ENCODE assay signal across 7 cellular contexts in genomic region chr12:66188584-66189475, GRCh38. TPM values are rescaled to one million over a fixed set of nuclear protein-coding genes. Genes with fewer than 3 reads are reported as not detected.
DNase-seq lines count a peak whose midpoint lies in the region; ATAC-seq and TF ChIP-seq lines count a peak whose summit lies in the region.

IRAK3 (plus strand) TSS chr12:66189214; CDS start chr12:66189300, 86 bp downstream.

- in situ Hi-C loops in GM13976 (cut with MboI; ENCODE audit: low sequenced_read_pairs, unreplicated experiment), result no loop called here

- H3K4me1 ChIP-seq in foreskin keratinocyte (no peaks in the 10 kb centered on the region), neuron (ENCODE audit: insufficient read depth, low read length) (no peaks in the 10 kb centered on the region), vagina (peaks cover 25% of the 10 kb centered on the region)

- peak; percentile 64 for ATAC-seq in GM21825 (IDR thresholded peaks at IDR 0.05; ENCODE audit: unreplicated experiment)
- peak; percentile 86 for ATAC-seq in activated T-helper 17 cell treated with anti-CD3 and anti-CD28 coated beads, Interleukin-2, amount 50 U/mL, for 72 hours (replicated peaks)
- peak; percentile 78 for ATAC-seq in foreskin keratinocyte

- H3K4me3 Mint-ChIP-seq in activated T-helper 17 cell treated with anti-CD3 and anti-CD28 coated beads, Interleukin-2, amount 50 U/mL, for 72 hours, result peak within 1 kb of the TSS; percentile 74

- peak within 1 kb of the TSS; percentile 19 for H3K4me3 ChIP-seq in neuron (ENCODE audit: low read length)
- H3K4me3 ChIP-seq in vagina, result peak within 1 kb of the TSS; percentile 48 to 53

- peaks cover 48% of the 10 kb centered on the region for H3K27me3 Mint-ChIP-seq in activated T-helper 17 cell treated with anti-CD3 and anti-CD28 coated beads, Interleukin-2, amount 50 U/mL, for 72 hours

- H3K36me3 Mint-ChIP-seq in activated T-helper 17 cell treated with anti-CD3 and anti-CD28 coated beads, Interleukin-2, amount 50 U/mL, for 72 hours (ENCODE audit: low read depth), result no peaks in the 10 kb centered on the region

- H3K36me3 ChIP-seq in neuron (ENCODE audit: insufficient read depth, low read length) (no peaks in the 10 kb centered on the region), vagina (no peaks in the 10 kb centered on the region)

- H3K27ac Mint-ChIP-seq in activated T-helper 17 cell treated with anti-CD3 and anti-CD28 coated beads, Interleukin-2, amount 50 U/mL, for 72 hours, result no peak within 1 kb of the TSS

- peak in 1 of 2 donors; percentile 76 for TF ChIP-seq POLR2A in vagina (IDR thresholded peaks at IDR 0.05)

- H3K9me3 ChIP-seq in neuron (ENCODE audit: low read length) (peaks cover 9% of the 10 kb centered on the region), vagina (no peaks in the 10 kb centered on the region)

- no peak for TF ChIP-seq CTCF in GM13976 (IDR thresholded peaks at IDR 0.05; ENCODE audit: borderline replicate concordance, control extremely low read depth, extremely low read depth, insufficient read depth, missing control alignments)
- TF ChIP-seq CTCF in foreskin keratinocyte (conservative IDR thresholded peaks at IDR 0.05), result no peak
- TF ChIP-seq CTCF in vagina (IDR thresholded peaks at IDR 0.05), result no peak

- peak within 1 kb of the TSS; percentile 53 for H2AFZ ChIP-seq in neuron (ENCODE audit: low read depth, low read length)

- H3K4me1 Mint-ChIP-seq in activated T-helper 17 cell treated with anti-CD3 and anti-CD28 coated beads, Interleukin-2, amount 50 U/mL, for 72 hours, result no peaks in the 10 kb centered on the region

- peaks cover 3% of the 10 kb centered on the region for H3K9me3 Mint-ChIP-seq in activated T-helper 17 cell treated with anti-CD3 and anti-CD28 coated beads, Interleukin-2, amount 50 U/mL, for 72 hours

- DNase-seq in GM13976 (ENCODE audit: low spot score) (peak; percentile 74), MV-4-11 (lab: John Stamatoyannopoulos, UW) (peak; percentile 78), foreskin keratinocyte (no peak), vagina (ENCODE audit: extremely low spot score in 2 of 2) (peak in 1 of 2 donors; percentile 93)

- H3K27ac ChIP-seq in foreskin keratinocyte (no peak within 1 kb of the TSS), vagina (peak within 1 kb of the TSS; percentile 86)

- intact Hi-C loops in vagina (cut with DNase I), result no loop called here

- H3K27me3 ChIP-seq in foreskin keratinocyte (peaks cover 44% of the 10 kb centered on the region), neuron (ENCODE audit: insufficient read depth, low read length) (peaks cover 39% of the 10 kb centered on the region), vagina (no peaks in the 10 kb centered on the region)

RNA-seq across cellular contexts. Expression of gene IRAK3, which starts in this region (rescaled TPM):
- 1 to 10 TPM; 1.4 to 1.8 TPM for total RNA-seq in activated T-helper 17 cell treated with anti-CD3 and anti-CD28 coated beads, Interleukin-2, amount 50 U/mL, for 72 hours
- total RNA-seq in foreskin keratinocyte (0.24 and 0.32 TPM in 2 replicates), vagina (23.1 TPM)
- polyA plus RNA-seq in foreskin keratinocyte, result 0.06 and 0.09 TPM in 2 replicates

Comparison
In these comparisons a context has a peak if more than half of its experiments do, and no peak if none do; other contexts are left out.
1. Peak in ATAC-seq in foreskin keratinocyte; RNA of the gene not detected or under 1 TPM.
2. DNase-seq: peak in GM13976 (single experiment) and MV-4-11 (single experiment); none in foreskin keratinocyte (0 of 2).
3. Peak in every context shown above with its lines, with median percentiles within 50 percentile points of each other: ATAC-seq.